ENCODE assay signal across 10 cellular contexts in genomic region chr10:116771101-116771705, GRCh38. TPM values are rescaled to one million over a fixed set of nuclear protein-coding genes. Genes with fewer than 3 reads are reported as not detected.
A peak's percentile ranks its signal among the peaks of the same experiment; 100 is the strongest.
DNase-seq lines count a peak whose midpoint lies in the region; ATAC-seq and TF ChIP-seq lines count a peak whose summit lies in the region.
"Had no signal": no experiment of that assay in that cellular context is flagged by ENCODE, and none has a peak within 500 bp of the region (broad histone marks: within the 10 kb centered on the region; RNA-seq: fewer than 3 reads in every experiment).

No MANE protein-coding gene starts in this region.

- H4K5ac ChIP-seq in IMR-90 (ENCODE audit: low read depth, low read length) = peak overlapping the region; percentile 80

- dilution Hi-C loops in IMR-90 (cut with HindIII; ENCODE audit: low sequenced_read_pairs, unreplicated experiment) = no loop called here

- H3K4me2 ChIP-seq in IMR-90 (ENCODE audit: low read depth, low read length) = 0 out of 2 replicates have a peak overlapping the region, but pooled peaks have one; percentile 21

- peak overlapping the region; percentile 92 for H2AK9ac ChIP-seq in IMR-90 (replicated peaks; ENCODE audit: low read depth, low read length, poor library complexity)

- no peak overlapping the region for H3K27ac Mint-ChIP-seq in mesothelial cell of epicardium
- H3K27ac Mint-ChIP-seq in activated naive CD8-positive, alpha-beta T cell treated with anti-CD3 and anti-CD28 coated beads, Interleukin-2, amount 50 U/mL, for 24 hours = no peak overlapping the region
- H3K27ac Mint-ChIP-seq: brain had no signal

- peak overlapping the region; percentile 86 to 88; a peak in 3 of 4 replicates for H4K8ac ChIP-seq in IMR-90 (ENCODE audit: low read depth in 2 of 2, low read length in 2 of 2)

- peak overlapping the region; percentile 92 for H2BK20ac ChIP-seq in IMR-90 (ENCODE audit: low read depth, low read length)

- H3K27me3 Mint-ChIP-seq in mesothelial cell of epicardium (ENCODE audit: low read depth) = peaks cover 8% of the 10 kb centered on the region
- H3K27me3 Mint-ChIP-seq in activated naive CD8-positive, alpha-beta T cell treated with anti-CD3 and anti-CD28 coated beads, Interleukin-2, amount 50 U/mL, for 24 hours = peaks cover 27% of the 10 kb centered on the region

- no peak overlapping the region for H3K4me3 Mint-ChIP-seq in mesothelial cell of epicardium
- H3K4me3 Mint-ChIP-seq in activated naive CD8-positive, alpha-beta T cell treated with anti-CD3 and anti-CD28 coated beads, Interleukin-2, amount 50 U/mL, for 24 hours = no peak overlapping the region
- H3K4me3 Mint-ChIP-seq: brain had no signal

- peaks cover 7% of the 10 kb centered on the region for H3K4me1 Mint-ChIP-seq in mesothelial cell of epicardium
- no peaks in the 10 kb centered on the region for H3K4me1 Mint-ChIP-seq in activated naive CD8-positive, alpha-beta T cell treated with anti-CD3 and anti-CD28 coated beads, Interleukin-2, amount 50 U/mL, for 24 hours

- BruUV-seq in IMR-90 (replicated peaks; lab: Mats Ljungman, UMichigan) = no TSS peak

- DNase-seq in 8988T (peak; percentile 68), IMR-90 (peak; percentile 95), esophagus muscularis mucosa (ENCODE audit: extremely low spot score) (no peak), mucosa of descending colon (peak in 1 of 3 donors; percentile 48), islet precursor cell (no peak), mesothelial cell of epicardium (ENCODE audit: low spot score in 2 of 2, unreplicated experiment in 2 of 2) (no peak)
- no peak for DNase-seq in stimulated activated CD4-positive, alpha-beta T cell treated with anti-CD3 and anti-CD28 coated beads, Interleukin-2, amount 100 ng/mL, for 24 hours
- DNase-seq in activated naive CD8-positive, alpha-beta T cell treated with anti-CD3 and anti-CD28 coated beads, Interleukin-2, amount 50 U/mL, for 24 hours = no peak
- DNase-seq: AML-193 had no signal

- no peak for TF ChIP-seq POLR2A in IMR-90 (IDR thresholded peaks at IDR 0.05; ENCODE audit: low read depth, low read length)
- no peak for TF ChIP-seq POLR2A in esophagus muscularis mucosa (IDR thresholded peaks at IDR 0.05; ENCODE audit: low read depth)

- in situ Hi-C loops in IMR-90 (cut with MboI; ENCODE audit: low sequenced_read_pairs) = no loop called here

- H3K36me3 Mint-ChIP-seq in mesothelial cell of epicardium = no peaks in the 10 kb centered on the region
- H3K36me3 Mint-ChIP-seq in activated naive CD8-positive, alpha-beta T cell treated with anti-CD3 and anti-CD28 coated beads, Interleukin-2, amount 50 U/mL, for 24 hours (ENCODE audit: low read depth) = no peaks in the 10 kb centered on the region
- H3K36me3 Mint-ChIP-seq: brain had no signal

- peaks cover 22% of the 10 kb centered on the region for H3K4me1 ChIP-seq in IMR-90 (ENCODE audit: control insufficient read depth, insufficient read depth, low read length)
- H3K4me1 ChIP-seq in esophagus muscularis mucosa = peaks cover 2 to 38% (median 33%) of the 10 kb centered on the region in 4 donors
- H3K4me1 ChIP-seq in mucosa of descending colon (ENCODE audit: low read depth) = peaks cover 16% of the 10 kb centered on the region

- ATAC-seq in IMR-90 (ENCODE audit: low read depth) = peak; percentile 86
- peak; percentile 26 for ATAC-seq in mucosa of descending colon
- ATAC-seq in activated naive CD8-positive, alpha-beta T cell treated with anti-CD3 and anti-CD28 coated beads, Interleukin-2, amount 50 U/mL, for 24 hours = no peak

- H3K4me3 ChIP-seq in IMR-90 (ENCODE audit: insufficient read depth, low read depth, low read length) (no peak overlapping the region), esophagus muscularis mucosa (no peak overlapping the region), mucosa of descending colon (no peak overlapping the region)

- CTCF ChIA-PET in IMR-90 (lab: Yijun Ruan, JAX) = no interaction called here

- H3K9me1 ChIP-seq in IMR-90 (ENCODE audit: insufficient read depth, low read length) = peaks cover 15% of the 10 kb centered on the region; the same call in 1 of the 2 replicates

- H3K14ac ChIP-seq in IMR-90 (replicated peaks; ENCODE audit: low read depth, low read length) = peak overlapping the region; percentile 93

- peak overlapping the region; percentile 94; the same call in 2 of the 3 replicates for H2BK15ac ChIP-seq in IMR-90 (ENCODE audit: low read depth, low read length)

- no peaks in the 10 kb centered on the region for H3K27me3 ChIP-seq in IMR-90 (ENCODE audit: control insufficient read depth, insufficient read depth, low read length)
- H3K27me3 ChIP-seq in esophagus muscularis mucosa = peaks cover 0 to 13% (median 0%) of the 10 kb centered on the region in 4 donors

- no peak for TF ChIP-seq RAD21 in IMR-90 (IDR thresholded peaks at IDR 0.05; ENCODE audit: low read length)

- POLR2A ChIA-PET in IMR-90 (lab: Charles Lee; ENCODE audit: unreplicated experiment) = no interaction called here

- H3K9me3 Mint-ChIP-seq in mesothelial cell of epicardium = no peaks in the 10 kb centered on the region
- no peaks in the 10 kb centered on the region for H3K9me3 Mint-ChIP-seq in activated naive CD8-positive, alpha-beta T cell treated with anti-CD3 and anti-CD28 coated beads, Interleukin-2, amount 50 U/mL, for 24 hours

- H3K18ac ChIP-seq in IMR-90 (ENCODE audit: low read depth, low read length) = peak overlapping the region; percentile 68

- TF ChIP-seq EP300 in esophagus muscularis mucosa (IDR thresholded peaks at IDR 0.05) = no peak

- TF ChIP-seq CTCF in IMR-90 (conservative IDR thresholded peaks at IDR 0.05; ENCODE audit: low read depth, low read length) (0 out of 2 replicates have a peak, but pooled peaks have one; percentile 2), esophagus muscularis mucosa (IDR thresholded peaks at IDR 0.05) (no peak), mucosa of descending colon (IDR thresholded peaks at IDR 0.05) (no peak), mesothelial cell of epicardium (IDR thresholded peaks at IDR 0.05; ENCODE audit: unreplicated experiment) (no peak)

- 4% methylated on average over 4 of the region's 15 CpGs; no CpG with 5 or more reads in 1 of the 2 experiments for WGBS in IMR-90 (ENCODE audit: extremely low coverage in 2 of 2, insufficient read length in 1 of 2), 2 experiments
- 66% methylated on average over 15 of the region's 15 CpGs for WGBS in esophagus muscularis mucosa

- H3K36me3 ChIP-seq in IMR-90 (ENCODE audit: control insufficient read depth, insufficient read depth, low read length) (no peaks in the 10 kb centered on the region), esophagus muscularis mucosa (no peaks in the 10 kb centered on the region), mucosa of descending colon (ENCODE audit: low read depth) (no peaks in the 10 kb centered on the region)

- H3K27ac ChIP-seq in IMR-90 (ENCODE audit: insufficient read depth, low read length) (peak overlapping the region; percentile 93), esophagus muscularis mucosa (replicated peaks in 1 of 4) (peak overlapping the region; percentile 41 to 70 (median 56))

- peak overlapping the region; percentile 94 for H3K4ac ChIP-seq in IMR-90 (ENCODE audit: low read depth, low read length)

- no peaks in the 10 kb centered on the region for H3K9me3 ChIP-seq in IMR-90 (ENCODE audit: control insufficient read depth, insufficient read depth, low read length)
- no peaks in the 10 kb centered on the region for H3K9me3 ChIP-seq in esophagus muscularis mucosa
- H3K9me3 ChIP-seq in mucosa of descending colon = no peaks in the 10 kb centered on the region

- H2BK5ac ChIP-seq in IMR-90 (ENCODE audit: low read depth, low read length, poor library complexity, severe bottlenecking) = peak overlapping the region; percentile 94

- peak overlapping the region; percentile 93 for H2AFZ ChIP-seq in IMR-90 (replicated peaks; ENCODE audit: low read length, poor library complexity)

- H2BK120ac ChIP-seq in IMR-90 (ENCODE audit: low read depth, low read length) = peak overlapping the region; percentile 95

- peak overlapping the region; percentile 93 for H4K91ac ChIP-seq in IMR-90 (ENCODE audit: insufficient read depth, low read depth, low read length)

- H3K56ac ChIP-seq in IMR-90 (ENCODE audit: extremely low read depth, insufficient read depth, low read length) = peak overlapping the region; percentile 26; the same call in 1 of the 2 replicates

- intact Hi-C loops in IMR-90 (cut with micrococcal nuclease) (no loop called here), esophagus muscularis mucosa (cut with DNase I) (no loop called here), mucosa of descending colon (cut with DNase I, micrococcal nuclease) (no loop called here)

- no peaks in the 10 kb centered on the region for H3K79me1 ChIP-seq in IMR-90 (ENCODE audit: low read depth in 1 of 2, low read length in 2 of 2)

- H3K23ac ChIP-seq in IMR-90 (ENCODE audit: low read depth, low read length) = peak overlapping the region; percentile 91; the same call in 1 of the 2 replicates

- H2AK5ac ChIP-seq in IMR-90 (ENCODE audit: low read depth, low read length) = peak overlapping the region; percentile 87

- H4K20me1 ChIP-seq in IMR-90 (ENCODE audit: insufficient read depth, low read length) = no peaks in the 10 kb centered on the region

- peak overlapping the region; percentile 30; the same call in 1 of the 2 replicates for H3K9ac ChIP-seq in IMR-90 (ENCODE audit: low read depth, low read length)

TF ChIP-seq in IMR-90, 13 proteins besides CTCF, POLR2A, EP300 and RAD21 (continues in another document):
- TF ChIP-seq MAZ (IDR thresholded peaks at IDR 0.05; ENCODE audit: borderline replicate concordance, low read depth, low read length) = peak; percentile 85
- TF ChIP-seq, protein P1, sequence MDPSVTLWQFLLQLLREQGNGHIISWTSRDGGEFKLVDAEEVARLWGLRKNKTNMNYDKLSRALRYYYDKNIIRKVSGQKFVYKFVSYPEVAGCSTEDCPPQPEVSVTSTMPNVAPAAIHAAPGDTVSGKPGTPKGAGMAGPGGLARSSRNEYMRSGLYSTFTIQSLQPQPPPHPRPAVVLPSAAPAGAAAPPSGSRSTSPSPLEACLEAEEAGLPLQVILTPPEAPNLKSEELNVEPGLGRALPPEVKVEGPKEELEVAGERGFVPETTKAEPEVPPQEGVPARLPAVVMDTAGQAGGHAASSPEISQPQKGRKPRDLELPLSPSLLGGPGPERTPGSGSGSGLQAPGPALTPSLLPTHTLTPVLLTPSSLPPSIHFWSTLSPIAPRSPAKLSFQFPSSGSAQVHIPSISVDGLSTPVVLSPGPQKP (IDR thresholded peaks at IDR 0.05; ENCODE audit: borderline replicate concordance, low read depth, low read length) = no peak
- TF ChIP-seq MXI1 (IDR thresholded peaks at IDR 0.05; ENCODE audit: borderline replicate concordance, low read depth, low read length) = 0 out of 2 replicates have a peak, but pooled peaks have one; percentile 46
- TF ChIP-seq FOS (IDR thresholded peaks at IDR 0.05; ENCODE audit: low read depth, low read length) = peak; percentile 79
- TF ChIP-seq RCOR1 (IDR thresholded peaks at IDR 0.05; ENCODE audit: insufficient replicate concordance, low read length) = peak; percentile 80

RNA-seq across cellular contexts. Expression of gene HSPA12A, which starts 28.8 kb away (rescaled TPM):
- 16.1 and 18.6 TPM in 2 replicates for total RNA-seq in IMR-90 (2012; rRNA removed)
- polyA plus RNA-seq in IMR-90 (2012; rRNA removed) = 14.6 and 16.7 TPM in 2 replicates
- polyA plus RNA-seq in IMR-90 (2012; cell fraction: cytosol; rRNA removed) = 6.6 and 6.9 TPM in 2 replicates
- 34.4 and 57.2 TPM in 2 replicates for polyA plus RNA-seq in IMR-90 (2012; cell fraction: nucleus; rRNA removed; ENCODE audit: low replicate concordance)
- total RNA-seq in esophagus muscularis mucosa = 10 to 100 TPM; 16.4 to 24.5 (median 22.2) TPM
- 10 to 100 TPM in 1 of 3 donors, 1 to 10 TPM in 2; 7.7 to 20.6 (median 8.8) TPM for total RNA-seq in mucosa of descending colon
- 10.7 to 13.7 TPM (median 11.8 TPM) in 3 replicates for total RNA-seq in mesothelial cell of epicardium

Comparison
In these comparisons a context has a peak if more than half of its experiments do, and no peak if none do; other contexts are left out.
1. DNase-seq: peak in 8988T (single experiment) and IMR-90 (single experiment); none in esophagus muscularis mucosa (single experiment), islet precursor cell (single experiment), mesothelial cell of epicardium (0 of 2), stimulated activated CD4-positive, alpha-beta T cell treated with anti-CD3 and anti-CD28 coated beads, Interleukin-2, amount 100 ng/mL, for 24 hours (0 of 2) and activated naive CD8-positive, alpha-beta T cell treated with anti-CD3 and anti-CD28 coated beads, Interleukin-2, amount 50 U/mL, for 24 hours (single experiment).